15 cellular contexts compared by ENCODE assay signal in the genomic region with DNA sequence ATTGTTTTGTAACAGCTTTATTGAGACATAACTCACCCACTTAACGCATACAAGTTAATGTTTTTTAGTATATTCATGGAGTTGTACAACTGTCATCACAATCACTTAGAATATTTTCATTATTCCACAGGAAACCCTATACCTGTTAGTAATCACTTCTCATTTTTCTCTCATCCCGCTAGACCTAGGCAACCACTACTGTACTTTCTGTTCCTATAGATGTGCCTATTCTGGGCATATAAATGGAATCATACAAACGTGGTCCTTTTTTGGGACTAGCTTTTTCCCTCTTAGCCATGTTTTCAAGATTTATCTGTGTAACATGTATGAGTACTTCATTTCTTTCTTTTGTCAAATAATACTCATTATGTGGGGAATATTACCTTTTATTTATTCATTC.
"Had no signal": no experiment of that assay in that cellular context is flagged by ENCODE, and none has a peak within 500 bp of the region (broad histone marks: within the 10 kb centered on the region; RNA-seq: fewer than 3 reads in every experiment).

No MANE protein-coding gene starts in this region.

- H3K27me3 ChIP-seq: cardiac muscle cell, spleen, testis, upper lobe of left lung had no signal

- H3K4me3 ChIP-seq: cardiac muscle cell, spleen, testis, upper lobe of left lung had no signal

- ATAC-seq: left cardiac atrium; stimulated activated memory B cell treated with anti-CD40 and anti-IgM and Interleukin-4, amounts not matched to agents 10 μg/mL and 1 μg/mL and 100 μg/mL, for 72 hours had no signal

- H3K36me3 ChIP-seq: cardiac muscle cell, upper lobe of left lung had no signal

- DNase-seq: activated CD4-positive, alpha-beta T cell treated with anti-CD3 and anti-CD28 coated beads for 1 hour; activated CD4-positive, alpha-beta T cell treated with anti-CD3 and anti-CD28 coated beads, Interleukin-2, amount 50 U/mL, for 4 hours; activated gamma-delta T cell; amygdala; left cardiac atrium; nucleus accumbens; spleen; stimulated activated CD4-positive, alpha-beta T cell treated with anti-CD3 and anti-CD28 coated beads, Interleukin-4, amount 100 ng/mL, for 4 hours; T-helper 2 cell; testis; upper lobe of left lung had no signal

- H3K27ac ChIP-seq: cardiac muscle cell, testis, upper lobe of left lung, VCaP had no signal

- H3K9me3 ChIP-seq: spleen, testis, upper lobe of left lung had no signal

- FAIRE-seq: islet of Langerhans had no signal
